Comparison of ENCODE assay signal across 15 cellular contexts in genomic region chr10:115606727-115607126, GRCh38.
A peak's percentile ranks its signal among the peaks of the same experiment; 100 is the strongest.
DNase-seq lines count a peak whose midpoint lies in the region; ATAC-seq lines count a peak whose summit lies in the region.
"Had no signal": no experiment of that assay in that cellular context is flagged by ENCODE, and none has a peak within 500 bp of the region (broad histone marks: within the 10 kb centered on the region; RNA-seq: fewer than 3 reads in every experiment).

No MANE protein-coding gene starts in this region.

- no peak overlapping the region for H4K91ac ChIP-seq in neuronal stem cell (ENCODE audit: low read depth, low read length, poor library complexity)

- H3K14ac ChIP-seq in neuronal stem cell (ENCODE audit: low read length) = no peak overlapping the region

- H3K27ac ChIP-seq in BLaER1 = no peak overlapping the region
- peak overlapping the region; percentile 46; the same call in 1 of the 2 replicates for H3K27ac ChIP-seq in SK-N-MC
- H3K27ac ChIP-seq in neuronal stem cell (replicated peaks; ENCODE audit: low read length) = no peak overlapping the region
- no peak overlapping the region for H3K27ac ChIP-seq in aorta (ENCODE audit: low read depth in 1 of 2, low read length in 2 of 2)
- H3K27ac ChIP-seq: A549 had no signal

- H3K4me2 ChIP-seq in BLaER1 (peak overlapping the region; percentile 27; the same call in 1 of the 2 replicates), neuronal stem cell (ENCODE audit: insufficient read depth, low read length, poor library complexity, severe bottlenecking) (no peak overlapping the region)
- H3K4me2 ChIP-seq: A549 had no signal

- H3K4me3 Mint-ChIP-seq in natural killer cell treated with Interleukin-12 subunit alpha and Interleukin-12 subunit beta and Interleukin-15 and Interleukin-18, amount 100 ng/mL, for 72 hours = no peak overlapping the region
- H3K4me3 Mint-ChIP-seq: CD14-positive monocyte; CD8-positive, alpha-beta T cell; HFFc6; IgD-negative memory B cell had no signal

- intact Hi-C loops in aorta (cut with DNase I) (loop anchor here in 1 of 2 donors (5.0 kb wide), 1 partner anchor 236 kb away; no protein-coding TSS in a partner anchor), head of caudate nucleus (cut with DNase I) (no loop called here)

- H2BK12ac ChIP-seq in neuronal stem cell (ENCODE audit: low read length) = no peak overlapping the region

- no peaks in the 10 kb centered on the region for H3K79me1 ChIP-seq in neuronal stem cell (ENCODE audit: low read depth, low read length)

- H3K9me3 ChIP-seq in BLaER1 (no peaks in the 10 kb centered on the region), SK-N-MC (ENCODE audit: low read depth, low read length) (no peaks in the 10 kb centered on the region), neuronal stem cell (replicated peaks in 1 of 2; ENCODE audit: control insufficient read depth in 2 of 2, insufficient read depth in 1 of 2, low read depth in 1 of 2, low read length in 2 of 2) (no peaks in the 10 kb centered on the region), aorta (ENCODE audit: control insufficient read depth, low read length) (no peaks in the 10 kb centered on the region)
- H3K9me3 ChIP-seq: A549, BE2C had no signal

- no CpG with 5 or more reads among the region's 4 CpGs for WGBS in neuronal stem cell (ENCODE audit: extremely low coverage in 2 of 2, insufficient read length in 2 of 2, insufficient replicate concordance in 1 of 2), 2 donors
- WGBS in aorta, 2 donors = 70 to 73% methylated on average over 4 of the region's 4 CpGs

- H2BK120ac ChIP-seq in neuronal stem cell (ENCODE audit: low read depth, low read length) = no peak overlapping the region

- H3K18ac ChIP-seq in neuronal stem cell (ENCODE audit: low read length) = no peak overlapping the region

- no peak for ATAC-seq in natural killer cell treated with Interleukin-12 subunit alpha and Interleukin-12 subunit beta and Interleukin-15 and Interleukin-18, amount 100 ng/mL, for 72 hours
- no peak for ATAC-seq in aorta (ENCODE audit: low FRiP score)
- ATAC-seq: A549; CD8-positive, alpha-beta T cell had no signal

- no peaks in the 10 kb centered on the region for H3K27me3 ChIP-seq in BLaER1
- no peaks in the 10 kb centered on the region for H3K27me3 ChIP-seq in neuronal stem cell (ENCODE audit: control insufficient read depth in 3 of 3, insufficient read depth in 3 of 3, low read depth in 1 of 3, low read length in 3 of 3)
- H3K27me3 ChIP-seq in aorta (ENCODE audit: control insufficient read depth in 1 of 2, insufficient read depth in 2 of 2, low read length in 1 of 2) = no peaks in the 10 kb centered on the region
- H3K27me3 ChIP-seq: BE2C had no signal

- H2AFZ ChIP-seq in neuronal stem cell (ENCODE audit: low read length) = peak overlapping the region; percentile 15

- H4K8ac ChIP-seq in neuronal stem cell (ENCODE audit: low read depth, low read length) = no peak overlapping the region

- no peak overlapping the region for H3K9ac ChIP-seq in BLaER1
- H3K9ac ChIP-seq in SK-N-MC (ENCODE audit: insufficient read length) = no peak overlapping the region
- no peak overlapping the region for H3K9ac ChIP-seq in neuronal stem cell (ENCODE audit: low read depth, low read length, poor library complexity)

- peaks cover 6% of the 10 kb centered on the region for H3K4me1 ChIP-seq in BLaER1
- peaks cover 0 to 10% of the 10 kb centered on the region in 2 donors for H3K4me1 ChIP-seq in neuronal stem cell (ENCODE audit: control insufficient read depth in 2 of 2, insufficient read depth in 1 of 2, low read depth in 1 of 2, low read length in 2 of 2)
- no peaks in the 10 kb centered on the region for H3K4me1 ChIP-seq in aorta (ENCODE audit: control insufficient read depth in 1 of 2, insufficient read depth in 2 of 2, low read length in 2 of 2)
- H3K4me1 ChIP-seq: A549, BE2C had no signal

- no peak overlapping the region for H3K4me3 ChIP-seq in BLaER1
- H3K4me3 ChIP-seq in SK-N-MC = no peak overlapping the region
- no peak overlapping the region for H3K4me3 ChIP-seq in neuronal stem cell (ENCODE audit: low read length in 2 of 2)
- no peak overlapping the region for H3K4me3 ChIP-seq in aorta (ENCODE audit: low read length in 2 of 2)
- H3K4me3 ChIP-seq: A549 had no signal

- no peak overlapping the region for H3K27ac Mint-ChIP-seq in natural killer cell treated with Interleukin-12 subunit alpha and Interleukin-12 subunit beta and Interleukin-15 and Interleukin-18, amount 100 ng/mL, for 72 hours
- H3K27ac Mint-ChIP-seq: CD14-positive monocyte; CD8-positive, alpha-beta T cell; HFFc6; IgD-negative memory B cell had no signal

- H2BK5ac ChIP-seq in neuronal stem cell (ENCODE audit: low read length) = no peak overlapping the region

- peaks cover 3% of the 10 kb centered on the region for H3K9me3 Mint-ChIP-seq in natural killer cell treated with Interleukin-12 subunit alpha and Interleukin-12 subunit beta and Interleukin-15 and Interleukin-18, amount 100 ng/mL, for 72 hours
- H3K9me3 Mint-ChIP-seq: IgD-negative memory B cell had no signal

- H3K4ac ChIP-seq in neuronal stem cell (ENCODE audit: low read length) = no peak overlapping the region

- H3K36me3 Mint-ChIP-seq in natural killer cell treated with Interleukin-12 subunit alpha and Interleukin-12 subunit beta and Interleukin-15 and Interleukin-18, amount 100 ng/mL, for 72 hours = no peaks in the 10 kb centered on the region
- H3K36me3 Mint-ChIP-seq: CD14-positive monocyte; CD8-positive, alpha-beta T cell; IgD-negative memory B cell had no signal

- H3K36me3 ChIP-seq in BLaER1 = no peaks in the 10 kb centered on the region
- no peaks in the 10 kb centered on the region for H3K36me3 ChIP-seq in SK-N-MC (ENCODE audit: insufficient read depth, low read length)
- H3K36me3 ChIP-seq in neuronal stem cell (replicated peaks in 1 of 2; ENCODE audit: control insufficient read depth in 2 of 2, insufficient read depth in 2 of 2, low read length in 2 of 2) = no peaks in the 10 kb centered on the region
- H3K36me3 ChIP-seq in aorta (ENCODE audit: control insufficient read depth in 1 of 2, insufficient read depth in 2 of 2, low read length in 1 of 2) = no peaks in the 10 kb centered on the region
- H3K36me3 ChIP-seq: BE2C had no signal

- H3K4me1 Mint-ChIP-seq in natural killer cell treated with Interleukin-12 subunit alpha and Interleukin-12 subunit beta and Interleukin-15 and Interleukin-18, amount 100 ng/mL, for 72 hours (ENCODE audit: low read depth in 2 of 2) = no peaks in the 10 kb centered on the region
- H3K4me1 Mint-ChIP-seq: CD14-positive monocyte, IgD-negative memory B cell had no signal

- no peaks in the 10 kb centered on the region for H3K27me3 Mint-ChIP-seq in natural killer cell treated with Interleukin-12 subunit alpha and Interleukin-12 subunit beta and Interleukin-15 and Interleukin-18, amount 100 ng/mL, for 72 hours
- H3K27me3 Mint-ChIP-seq: IgD-negative memory B cell had no signal

- no peak overlapping the region for H2BK15ac ChIP-seq in neuronal stem cell (ENCODE audit: low read length)

- no peak overlapping the region for H2AK5ac ChIP-seq in neuronal stem cell (ENCODE audit: low read depth, low read length)

- H3K23ac ChIP-seq in neuronal stem cell (ENCODE audit: low read depth, low read length, poor library complexity) = no peak overlapping the region

- H4K20me1 ChIP-seq in BLaER1 = no peaks in the 10 kb centered on the region

- peak; percentile 72 for DNase-seq in DMS53 (lab: John Stamatoyannopoulos, UW)
- DNase-seq in SK-N-MC (ENCODE audit: low read depth, low spot score) = no peak
- DNase-seq in neuronal stem cell (ENCODE audit: low spot score) = no peak
- no peak for DNase-seq in natural killer cell treated with Interleukin-12 subunit alpha and Interleukin-12 subunit beta and Interleukin-15 and Interleukin-18, amount 100 ng/mL, for 72 hours (ENCODE audit: low spot score)
- no peak for DNase-seq in mucosa of gallbladder (ENCODE audit: low spot score)
- no peak for DNase-seq in aorta
- no peak for DNase-seq in head of caudate nucleus
- DNase-seq: BE2C; CD8-positive, alpha-beta T cell; COR-L47; HFFc6 had no signal
